Comparison of ENCODE assay signal across 1 cellular context in the genomic region with DNA sequence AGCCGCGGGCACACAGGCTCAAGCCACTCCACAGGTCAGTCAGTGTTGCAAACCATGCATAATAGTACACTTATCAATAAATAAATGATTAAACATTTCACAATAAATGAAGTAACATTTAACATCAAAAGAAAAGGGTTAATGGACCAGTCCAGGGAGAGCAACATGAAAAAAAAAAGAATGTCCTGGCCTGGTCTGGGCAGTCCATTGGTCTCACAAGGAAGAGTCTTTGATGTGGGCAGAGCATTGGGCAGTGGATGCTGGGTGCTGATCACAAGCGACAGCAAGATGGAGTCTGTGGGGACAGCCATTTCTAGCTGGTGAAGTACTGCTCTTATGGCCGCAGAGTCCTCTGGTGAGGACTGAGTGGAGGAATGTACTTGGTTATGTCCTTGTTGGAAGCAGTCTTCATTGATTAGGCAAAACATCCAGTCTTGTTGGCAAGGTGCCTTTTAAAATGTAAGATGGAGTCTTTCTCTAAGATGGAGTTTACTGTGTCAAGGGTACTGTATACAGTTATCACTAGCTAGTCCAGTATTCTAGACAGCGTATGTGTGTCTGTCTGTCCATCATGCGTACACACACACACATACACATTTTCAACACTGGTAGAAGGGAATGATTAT.
TF ChIP-seq lines count a peak whose summit lies in the region.

No MANE protein-coding gene starts in this region.

TF ChIP-seq in endothelial cell of umbilical vein, 7 proteins besides CTCF, POLR2A, EP300 and RAD21:
- no peak for TF ChIP-seq EZH2 (IDR thresholded peaks at IDR 0.05; ENCODE audit: borderline replicate concordance, low read depth, low read length, severe bottlenecking)
- no peak for TF ChIP-seq GATA2 (IDR thresholded peaks at IDR 0.05; ENCODE audit: insufficient read depth, insufficient read length, low read depth, low read length)
- TF ChIP-seq MAX (IDR thresholded peaks at IDR 0.05; ENCODE audit: insufficient read depth, insufficient read length), result no peak
- no peak for TF ChIP-seq JUN (IDR thresholded peaks at IDR 0.05; ENCODE audit: borderline replicate concordance, insufficient read depth, insufficient read length, low read depth)
- TF ChIP-seq FOS (IDR thresholded peaks at IDR 0.05; ENCODE audit: borderline replicate concordance, insufficient read depth, low read length), result no peak
- TF ChIP-seq MYC (IDR thresholded peaks at IDR 0.05; ENCODE audit: low read depth, low read length), result no peak
- no peak for TF ChIP-seq POLR2AphosphoS5 (IDR thresholded peaks at IDR 0.05; ENCODE audit: insufficient read depth, low read depth, low read length)
